ENCODE assay signal across 14 cellular contexts in genomic region chr5:157167219-157167621, GRCh38. TPM values are rescaled to one million over a fixed set of nuclear protein-coding genes. Genes with fewer than 3 reads are reported as not detected.
DNase-seq lines count a peak whose midpoint lies in the region; ATAC-seq, FAIRE-seq and TF ChIP-seq lines count a peak whose summit lies in the region.
"Had no signal": no experiment of that assay in that cellular context is flagged by ENCODE, and none has a peak within 500 bp of the region (broad histone marks: within the 10 kb centered on the region; RNA-seq: fewer than 3 reads in every experiment).

No MANE protein-coding gene starts in this region.

- H2AFZ ChIP-seq in neural progenitor cell (replicated peaks) = no peak overlapping the region

- no peaks in the 10 kb centered on the region for H3K27me3 ChIP-seq in neural progenitor cell

- H4K20me1 ChIP-seq in neural progenitor cell (ENCODE audit: low read depth) = no peaks in the 10 kb centered on the region

- no peak overlapping the region for H3K4me3 ChIP-seq in neural progenitor cell

- no peaks in the 10 kb centered on the region for H3K79me2 ChIP-seq in neural progenitor cell (ENCODE audit: low read depth)

- no peaks in the 10 kb centered on the region for H3K9me3 ChIP-seq in neural progenitor cell (ENCODE audit: low read depth)

- H3K9me3 Mint-ChIP-seq in neural progenitor cell = no peaks in the 10 kb centered on the region

- H3K4me1 Mint-ChIP-seq in neural progenitor cell = peaks cover 3% of the 10 kb centered on the region

- peaks cover 5% of the 10 kb centered on the region for H3K27me3 Mint-ChIP-seq in neural progenitor cell (ENCODE audit: insufficient read depth, low read depth)

- no peaks in the 10 kb centered on the region for H3F3A ChIP-seq in neural progenitor cell (ENCODE audit: low read depth)

- DNase-seq in NCI-H82 (lab: John Stamatoyannopoulos, UW) (peak; percentile 18), NCI-H82 treated with DMSO at 0.1 percent for 48 hours (lab: John Stamatoyannopoulos, UW; ENCODE audit: unreplicated experiment) (no peak), HTR-8/SVneo (ENCODE audit: insufficient read length, low spot score) (peak; percentile 62), amniotic epithelial cell (ENCODE audit: low read depth) (peak; percentile 98), neural progenitor cell (ENCODE audit: low spot score) (peak; percentile 28), Right ventricle myocardium inferior (ENCODE audit: missing footprints) (no peak), Ammon's horn (ENCODE audit: low spot score) (no peak)
- DNase-seq: aorta, left colon, NCI-H526 treated with DMSO at 0.1 percent for 48 hours, right cardiac atrium had no signal

- no peak overlapping the region for H3K9ac ChIP-seq in neural progenitor cell

- H3K4me2 ChIP-seq in neural progenitor cell = no peak overlapping the region

- TF ChIP-seq CTCF in neural progenitor cell (IDR thresholded peaks at IDR 0.05) = no peak

- H3K36me3 Mint-ChIP-seq in neural progenitor cell = no peaks in the 10 kb centered on the region

- no peak for FAIRE-seq in HTR-8/SVneo (lab: Jason Lieb, UNC)

- H3K36me3 ChIP-seq in neural progenitor cell = no peaks in the 10 kb centered on the region

- intact Hi-C loops in Right ventricle myocardium inferior (cut with DNase I) = no loop called here

- no peak overlapping the region for H3K27ac ChIP-seq in neural progenitor cell
- H3K27ac ChIP-seq: 22Rv1 had no signal

- H3K4me1 ChIP-seq in neural progenitor cell = no peaks in the 10 kb centered on the region

- ATAC-seq in GM18519 (IDR thresholded peaks at IDR 0.05; ENCODE audit: low FRiP score, unreplicated experiment) (no peak), Right ventricle myocardium inferior (no peak)
- ATAC-seq: left colon, right cardiac atrium had no signal

- no peak overlapping the region for H3K4me3 Mint-ChIP-seq in neural progenitor cell

- no peak overlapping the region for H3K27ac Mint-ChIP-seq in neural progenitor cell

RNA-seq across cellular contexts. Expression of gene GARIN3, which starts 1.2 kb away (rescaled TPM):
- not detected in 2 replicates for total RNA-seq in neural progenitor cell (ENCODE audit: low replicate concordance)
- total RNA-seq in Right ventricle myocardium inferior = not detected
- total RNA-seq: aorta, fibroblast of lung, left colon, right cardiac atrium had no signal

RNA-seq across cellular contexts. Expression of gene ITK, which starts 13.4 kb away (rescaled TPM):
- not detected in 2 replicates for total RNA-seq in neural progenitor cell (ENCODE audit: low replicate concordance)
- total RNA-seq in Right ventricle myocardium inferior = 0.51 TPM

RNA-seq across cellular contexts. Expression of gene MED7, which starts 24.6 kb away (rescaled TPM):
- total RNA-seq in neural progenitor cell (ENCODE audit: low replicate concordance) (18.6 and 32.5 TPM in 2 replicates), Right ventricle myocardium inferior (9.0 TPM)

RNA-seq across cellular contexts. Expression of gene HAVCR2, which starts 58.4 kb away (rescaled TPM):
- total RNA-seq in neural progenitor cell (ENCODE audit: low replicate concordance) (0.19 and 0.37 TPM in 2 replicates), Right ventricle myocardium inferior (3.5 TPM)

Comparison
In these comparisons a context has a peak if more than half of its experiments do, and no peak if none do; other contexts are left out.
1. DNase-seq: peak in NCI-H82 (single experiment), HTR-8/SVneo (single experiment), amniotic epithelial cell (single experiment) and neural progenitor cell (single experiment); none in NCI-H82 treated with DMSO at 0.1 percent for 48 hours (single experiment), Right ventricle myocardium inferior (single experiment) and Ammon's horn (single experiment).